In genomic region chr2:226796840-226797288, GRCh38 we compare ENCODE assay signal across 8 cellular contexts. TPM values are rescaled to one million over a fixed set of nuclear protein-coding genes. Genes with fewer than 3 reads are reported as not detected.
A peak's percentile ranks its signal among the peaks of the same experiment; 100 is the strongest.
DNase-seq lines count a peak whose midpoint lies in the region; ATAC-seq and TF ChIP-seq lines count a peak whose summit lies in the region.

No MANE protein-coding gene starts in this region.

- peaks cover 65% of the 10 kb centered on the region for H3K79me2 ChIP-seq in OCI-LY7 (ENCODE audit: insufficient read depth, low read depth, low read length)

- TF ChIP-seq EP300 in esophagus muscularis mucosa (IDR thresholded peaks at IDR 0.05), result no peak

- H3K9me3 ChIP-seq in OCI-LY7 (ENCODE audit: low read length) (no peaks in the 10 kb centered on the region), esophagus muscularis mucosa (no peaks in the 10 kb centered on the region)

- TF ChIP-seq POLR2A in esophagus muscularis mucosa (IDR thresholded peaks at IDR 0.05; ENCODE audit: low read depth), result no peak

- BruUV-seq in OCI-LY7 (replicated peaks; lab: Mats Ljungman, UMichigan), result no TSS peak

- peak overlapping the region; percentile 95 for H3K4me2 ChIP-seq in OCI-LY7 (ENCODE audit: low read length)

- H3K36me3 ChIP-seq in OCI-LY7 (ENCODE audit: insufficient read depth, low read length), result peaks cover 49% of the 10 kb centered on the region
- peaks cover 0 to 14% (median 5%) of the 10 kb centered on the region in 4 donors for H3K36me3 ChIP-seq in esophagus muscularis mucosa

- CTCF ChIA-PET in OCI-LY7 (lab: Charles Lee; ENCODE audit: unreplicated experiment), result interaction anchor here (1.0 kb wide), 1 partner anchor 178 kb away, joined by 3 read pairs; no protein-coding TSS in a partner anchor

- no peak overlapping the region for H3K27ac Mint-ChIP-seq in activated T-cell treated with anti-CD3 and anti-CD28 coated beads, Interleukin-2, amount 50 U/mL, for 72 hours

- peaks cover 0 to 16% (median 0%) of the 10 kb centered on the region in 4 donors for H3K27me3 ChIP-seq in esophagus muscularis mucosa

- no peaks in the 10 kb centered on the region for H3K27me3 Mint-ChIP-seq in activated T-cell treated with anti-CD3 and anti-CD28 coated beads, Interleukin-2, amount 50 U/mL, for 72 hours (ENCODE audit: low read depth)

- no peak for ATAC-seq in GM18868 (IDR thresholded peaks at IDR 0.05; ENCODE audit: unreplicated experiment)
- no peak for ATAC-seq in activated CD4-positive, CD25-positive, alpha-beta regulatory T cell treated with anti-CD3 and anti-CD28 coated beads, Interleukin-2, amount 50 U/mL, for 24 hours
- no peak for ATAC-seq in activated T-cell treated with anti-CD3 and anti-CD28 coated beads, Interleukin-2, amount 50 U/mL, for 72 hours (replicated peaks in 1 of 2)

- peak; percentile 66 for DNase-seq in EL
- peak; percentile 38 for DNase-seq in OCI-LY7 (ENCODE audit: low spot score)
- DNase-seq in esophagus muscularis mucosa (ENCODE audit: extremely low spot score), result no peak
- DNase-seq in posterior cingulate gyrus, result peak in 7 of 10 donors; percentile 21 to 84 (median 51)
- DNase-seq in SHP77 (lab: John Stamatoyannopoulos, UW), result no peak
- DNase-seq in activated T-cell treated with anti-CD3 and anti-CD28 coated beads, Interleukin-2, amount 50 U/mL, for 72 hours, result no peak

- no peak overlapping the region for H3K27ac ChIP-seq in OCI-LY7 (ENCODE audit: low read depth, low read length, poor library complexity, severe bottlenecking)
- H3K27ac ChIP-seq in esophagus muscularis mucosa (replicated peaks in 1 of 4), result peak overlapping the region; percentile 94 to 96 (median 94)

- peaks cover 53% of the 10 kb centered on the region for H3K4me1 ChIP-seq in OCI-LY7 (ENCODE audit: insufficient read depth, low read length, poor library complexity, severe bottlenecking)
- peaks cover 46 to 90% (median 74%) of the 10 kb centered on the region in 4 donors for H3K4me1 ChIP-seq in esophagus muscularis mucosa

- H2AFZ ChIP-seq in OCI-LY7 (ENCODE audit: low read length), result no peak overlapping the region

- POLR2A ChIA-PET in OCI-LY7 (lab: Charles Lee), result interaction anchor here (10.5 kb wide), 1 partner anchor 25 kb away, joined by 122 read pairs; no protein-coding TSS in a partner anchor

- intact Hi-C loops in OCI-LY7 (cut with micrococcal nuclease; ENCODE audit: unreplicated experiment), result loop anchor here (5.0 to 10.0 kb wide), 3 partner anchors 105 to 1522 kb away; no protein-coding TSS in a partner anchor
- intact Hi-C loops in esophagus muscularis mucosa (cut with DNase I), result loop anchor here (5.0 to 10.0 kb wide), 4 partner anchors 50 to 322 kb away; no protein-coding TSS in a partner anchor
- intact Hi-C loops in posterior cingulate gyrus (cut with DNase I), result no loop called here

- H3K4me3 Mint-ChIP-seq in activated T-cell treated with anti-CD3 and anti-CD28 coated beads, Interleukin-2, amount 50 U/mL, for 72 hours, result peak overlapping the region in 1 of 2 donors; percentile 36

- H3K4me1 Mint-ChIP-seq in activated T-cell treated with anti-CD3 and anti-CD28 coated beads, Interleukin-2, amount 50 U/mL, for 72 hours (ENCODE audit: low read depth), result peaks cover 59% of the 10 kb centered on the region

- no peaks in the 10 kb centered on the region for H3K9me3 Mint-ChIP-seq in activated T-cell treated with anti-CD3 and anti-CD28 coated beads, Interleukin-2, amount 50 U/mL, for 72 hours

- TF ChIP-seq CTCF in OCI-LY7 (conservative IDR thresholded peaks at IDR 0.05; ENCODE audit: low read length), result peak; percentile 74
- TF ChIP-seq CTCF in esophagus muscularis mucosa (IDR thresholded peaks at IDR 0.05), result peak; percentile 46 to 66 (median 48)

- no peaks in the 10 kb centered on the region for H3K36me3 Mint-ChIP-seq in activated T-cell treated with anti-CD3 and anti-CD28 coated beads, Interleukin-2, amount 50 U/mL, for 72 hours (ENCODE audit: insufficient read depth in 2 of 2)

- peaks cover 5% of the 10 kb centered on the region for H4K20me1 ChIP-seq in OCI-LY7 (ENCODE audit: insufficient read depth, low read length)

- no peaks in the 10 kb centered on the region for H3K9me2 ChIP-seq in OCI-LY7 (ENCODE audit: insufficient read depth, low read length)

- 67% methylated on average over 3 of the region's 17 CpGs for WGBS in esophagus muscularis mucosa

- H3K4me3 ChIP-seq in OCI-LY7 (ENCODE audit: low read depth, low read length, poor library complexity, severe bottlenecking) (peak overlapping the region; percentile 6), esophagus muscularis mucosa (peak overlapping the region; percentile 70 to 95 (median 86))

RNA-seq across cellular contexts. Expression of gene IRS1, which starts 2.8 kb away (rescaled TPM):
- 15.9 and 18.1 TPM in 2 replicates for total RNA-seq in OCI-LY7 (2014; rRNA removed; shearing (Covaris generic))
- total RNA-seq in OCI-LY7 (2022) (23.5 and 23.6 TPM in 2 replicates), esophagus muscularis mucosa (10 to 100 TPM; 27.8 to 47.6 (median 32.8) TPM)
- total RNA-seq in activated T-cell treated with anti-CD3 and anti-CD28 coated beads, Interleukin-2, amount 50 U/mL, for 72 hours, result 1 to 10 TPM; 2.8 to 4.6 TPM

RNA-seq across cellular contexts. Expression of gene RHBDD1, which starts 39.0 kb away (rescaled TPM):
- total RNA-seq in OCI-LY7 (2014; rRNA removed; shearing (Covaris generic)), result 30.4 and 40.8 TPM in 2 replicates
- total RNA-seq in OCI-LY7 (2022), result 80.3 and 87.8 TPM in 2 replicates
- 10 to 100 TPM; 18.3 to 24.9 (median 22.2) TPM for total RNA-seq in esophagus muscularis mucosa
- total RNA-seq in activated T-cell treated with anti-CD3 and anti-CD28 coated beads, Interleukin-2, amount 50 U/mL, for 72 hours, result 10 to 100 TPM; 47.2 to 49.4 TPM

Comparison
In these comparisons a context has a peak if more than half of its experiments do, and no peak if none do; other contexts are left out.
1. DNase-seq: peak in EL (single experiment), OCI-LY7 (single experiment) and posterior cingulate gyrus (7 of 10); none in esophagus muscularis mucosa (single experiment), SHP77 (0 of 2) and activated T-cell treated with anti-CD3 and anti-CD28 coated beads, Interleukin-2, amount 50 U/mL, for 72 hours (0 of 2).